8 cellular contexts compared by ENCODE assay signal in genomic region chr2:99180755-99181647, GRCh38. TPM values are rescaled to one million over a fixed set of nuclear protein-coding genes. Genes with fewer than 3 reads are reported as not detected.
DNase-seq lines count a peak whose midpoint lies in the region; ATAC-seq and TF ChIP-seq lines count a peak whose summit lies in the region.

Gene MITD1 (minus strand): TSS chr2:99181058. CDS start chr2:99180981, 77 bp downstream.
Gene MRPL30 (plus strand): TSS chr2:99181184. CDS start chr2:99186204, 5,020 bp downstream.

- H3K4me1 ChIP-seq in mononuclear cell (ENCODE audit: insufficient read depth, low read length), result peaks cover 33% of the 10 kb centered on the region

- peak within 1 kb of the TSS; percentile 99 to 100 (median 99) for H3K4me3 Mint-ChIP-seq in IgD-negative memory B cell

- peak; percentile 95 for ATAC-seq in GM21529 (IDR thresholded peaks at IDR 0.05; ENCODE audit: unreplicated experiment)

- peak within 1 kb of the TSS; percentile 97 to 99 (median 99) for H3K27ac Mint-ChIP-seq in IgD-negative memory B cell

- no peaks in the 10 kb centered on the region for H3K9me3 ChIP-seq in mononuclear cell (ENCODE audit: low read depth, low read length)

- no peaks in the 10 kb centered on the region for H3K27me3 Mint-ChIP-seq in IgD-negative memory B cell

- H3K9me3 Mint-ChIP-seq in IgD-negative memory B cell, result no peaks in the 10 kb centered on the region

- TF ChIP-seq CTCF in epithelial cell of esophagus (IDR thresholded peaks at IDR 0.05; ENCODE audit: insufficient read depth, low read depth, low read length, missing control alignments), result no peak

- no peaks in the 10 kb centered on the region for H3K36me3 Mint-ChIP-seq in IgD-negative memory B cell

- DNase-seq in DMS 273 treated with DMSO at 0.1 percent for 48 hours (lab: John Stamatoyannopoulos, UW), result peak; percentile 90
- DNase-seq in OCI-M2 (lab: John Stamatoyannopoulos, UW; ENCODE audit: unreplicated experiment), result peak; percentile 76
- DNase-seq in activated T-cell treated with anti-CD3 and anti-CD28 coated beads for 4 hours, result peak; percentile 80
- DNase-seq in epithelial cell of esophagus (ENCODE audit: low read depth), result peak; percentile 97
- peak; percentile 80 to 83 for DNase-seq in stimulated activated CD8-positive, alpha-beta memory T cell treated with anti-CD3 and anti-CD28 coated beads, Interleukin-4, amount 100 ng/mL, for 1 hour (ENCODE audit: low read depth in 2 of 2, low spot score in 1 of 2)

- peaks cover 42 to 48% (median 42%) of the 10 kb centered on the region in 3 donors for H3K4me1 Mint-ChIP-seq in IgD-negative memory B cell

- no peaks in the 10 kb centered on the region for H3K27me3 ChIP-seq in mononuclear cell (ENCODE audit: insufficient read depth, low read length)

- peak within 1 kb of the TSS; percentile 92 for H3K4me3 ChIP-seq in epithelial cell of esophagus (ENCODE audit: low read length)
- H3K4me3 ChIP-seq in mononuclear cell (ENCODE audit: low read length), result peak within 1 kb of the TSS; percentile 58

RNA-seq across cellular contexts. Expression of gene MITD1, which starts in this region (rescaled TPM):
- polyA plus RNA-seq in IgD-negative memory B cell, result 43.2 TPM
- total RNA-seq in mononuclear cell, result 16.2 TPM

RNA-seq across cellular contexts. Expression of gene MRPL30, which starts in this region (rescaled TPM):
- polyA plus RNA-seq in IgD-negative memory B cell, result 16.7 TPM
- total RNA-seq in mononuclear cell, result 21.5 TPM

Comparison
In these comparisons a context has a peak if more than half of its experiments do, and no peak if none do; other contexts are left out.
1. Peak in every context shown above with its lines: DNase-seq, ATAC-seq and H3K4me3 ChIP-seq.